In the genomic region with DNA sequence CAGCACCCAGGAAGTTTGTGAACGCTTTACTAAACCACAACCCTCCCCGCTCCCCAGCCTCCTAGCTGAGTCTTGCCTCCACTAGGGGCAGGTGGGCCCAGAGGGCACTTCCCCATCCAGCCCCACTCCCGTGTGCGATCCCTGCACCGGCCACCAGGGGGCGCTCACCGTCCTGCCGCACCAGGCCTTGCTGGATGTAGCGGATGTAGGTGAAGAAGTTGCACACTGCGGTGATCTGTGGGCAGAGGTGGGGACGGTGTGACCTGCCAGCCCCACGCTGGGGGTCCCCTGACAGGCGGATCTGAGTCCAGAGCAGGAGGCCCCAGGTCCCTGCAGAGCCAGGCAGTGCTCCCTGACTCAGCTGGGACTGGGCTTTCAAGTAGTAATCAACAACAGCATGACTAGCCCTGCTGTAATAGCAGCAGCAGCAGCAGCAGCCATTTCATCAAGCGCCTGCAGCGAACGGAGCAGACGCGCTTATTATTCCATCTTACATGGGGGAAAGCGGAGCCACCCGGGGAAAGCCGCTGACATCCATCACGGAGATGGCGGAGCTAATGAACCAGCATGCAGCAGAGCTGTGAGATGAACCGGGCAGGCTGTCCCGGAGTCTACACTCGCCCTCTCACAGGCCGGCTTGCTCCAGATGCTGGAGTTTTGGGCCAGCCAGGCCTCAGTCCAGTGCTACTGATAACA, we compare ENCODE assay signal across 8 cellular contexts. TPM values are rescaled to one million over a fixed set of nuclear protein-coding genes. Genes with fewer than 3 reads are reported as not detected.
DNase-seq lines count a peak whose midpoint lies in the region; ATAC-seq, FAIRE-seq and TF ChIP-seq lines count a peak whose summit lies in the region.

No MANE protein-coding gene starts in this region.

- intact Hi-C loops in activated naive CD4-positive, alpha-beta T cell treated with anti-CD3 and anti-CD28 coated beads for 36 hours (cut with micrococcal nuclease) = loop anchor here (1.0 kb wide), 3 partner anchors 48 to 209 kb away; no protein-coding TSS in a partner anchor

- peak; percentile 53 for FAIRE-seq in urothelium cell line (lab: Jason Lieb, UNC)

- H3K27ac Mint-ChIP-seq in activated naive CD4-positive, alpha-beta T cell treated with anti-CD3 and anti-CD28 coated beads for 36 hours = no peak overlapping the region
- H3K27ac Mint-ChIP-seq in glutamatergic neuron (ENCODE audit: unreplicated experiment) (no peak overlapping the region), progenitor cell of endocrine pancreas (no peak overlapping the region)

- H3K4me3 Mint-ChIP-seq in activated naive CD4-positive, alpha-beta T cell treated with anti-CD3 and anti-CD28 coated beads for 36 hours = no peak overlapping the region
- H3K4me3 Mint-ChIP-seq in glutamatergic neuron (ENCODE audit: unreplicated experiment) = no peak overlapping the region
- no peak overlapping the region for H3K4me3 Mint-ChIP-seq in progenitor cell of endocrine pancreas (ENCODE audit: low read depth)

- H3K36me3 Mint-ChIP-seq in activated naive CD4-positive, alpha-beta T cell treated with anti-CD3 and anti-CD28 coated beads for 36 hours (ENCODE audit: low read depth) = no peaks in the 10 kb centered on the region
- no peaks in the 10 kb centered on the region for H3K36me3 Mint-ChIP-seq in glutamatergic neuron (ENCODE audit: unreplicated experiment)
- H3K36me3 Mint-ChIP-seq in progenitor cell of endocrine pancreas (ENCODE audit: insufficient read depth) = no peaks in the 10 kb centered on the region

- peaks cover 4% of the 10 kb centered on the region for H3K4me1 Mint-ChIP-seq in activated naive CD4-positive, alpha-beta T cell treated with anti-CD3 and anti-CD28 coated beads for 36 hours (ENCODE audit: low read depth)
- H3K4me1 Mint-ChIP-seq in glutamatergic neuron (ENCODE audit: low read depth, unreplicated experiment) (peaks cover 9% of the 10 kb centered on the region), progenitor cell of endocrine pancreas (ENCODE audit: low read depth) (no peaks in the 10 kb centered on the region)

- TF ChIP-seq CTCF in glutamatergic neuron (IDR thresholded peaks at IDR 0.05; ENCODE audit: partially characterized antibody, unreplicated experiment) (peak; percentile 100), progenitor cell of endocrine pancreas (IDR thresholded peaks at IDR 0.05; ENCODE audit: unreplicated experiment) (peak; percentile 99)

- CTCF ChIA-PET in activated naive CD4-positive, alpha-beta T cell treated with anti-CD3 and anti-CD28 coated beads for 36 hours (lab: Charles Lee) = interaction anchor here (0.6 to 10.5 kb wide), 50 partner anchors 8 to 580 kb away, joined by 3 to 270 read pairs (median 5); a partner anchor contains a TSS

- H3K27me3 Mint-ChIP-seq in activated naive CD4-positive, alpha-beta T cell treated with anti-CD3 and anti-CD28 coated beads for 36 hours (ENCODE audit: low read depth) = no peaks in the 10 kb centered on the region
- H3K27me3 Mint-ChIP-seq in glutamatergic neuron (ENCODE audit: unreplicated experiment) (no peaks in the 10 kb centered on the region), progenitor cell of endocrine pancreas (peaks cover 10% of the 10 kb centered on the region)

- no peaks in the 10 kb centered on the region for H3K9me3 Mint-ChIP-seq in activated naive CD4-positive, alpha-beta T cell treated with anti-CD3 and anti-CD28 coated beads for 36 hours
- H3K9me3 Mint-ChIP-seq in glutamatergic neuron (ENCODE audit: unreplicated experiment) (peaks cover 7% of the 10 kb centered on the region), progenitor cell of endocrine pancreas (ENCODE audit: low read depth) (no peaks in the 10 kb centered on the region)

- ATAC-seq in SK-N-SH treated with all-trans-retinoic acid at 6 μM for 48 hours = peak; percentile 92

- DNase-seq in DMS53 (lab: John Stamatoyannopoulos, UW) (peak; percentile 83), H4 (ENCODE audit: low spot score) (peak; percentile 65), NCI-H1092 (lab: John Stamatoyannopoulos, UW) (peak; percentile 49), glutamatergic neuron (peak; percentile 95), progenitor cell of endocrine pancreas (ENCODE audit: low spot score, unreplicated experiment) (peak; percentile 97), urothelium cell line (ENCODE audit: low spot score) (peak; percentile 93)
- peak; percentile 93 for DNase-seq in activated naive CD4-positive, alpha-beta T cell treated with anti-CD3 and anti-CD28 coated beads for 36 hours

TF ChIP-seq in SK-N-SH treated with all-trans-retinoic acid at 6 μM for 48 hours, 23 proteins besides CTCF, POLR2A, EP300 and RAD21:
- TF ChIP-seq, protein P1, sequence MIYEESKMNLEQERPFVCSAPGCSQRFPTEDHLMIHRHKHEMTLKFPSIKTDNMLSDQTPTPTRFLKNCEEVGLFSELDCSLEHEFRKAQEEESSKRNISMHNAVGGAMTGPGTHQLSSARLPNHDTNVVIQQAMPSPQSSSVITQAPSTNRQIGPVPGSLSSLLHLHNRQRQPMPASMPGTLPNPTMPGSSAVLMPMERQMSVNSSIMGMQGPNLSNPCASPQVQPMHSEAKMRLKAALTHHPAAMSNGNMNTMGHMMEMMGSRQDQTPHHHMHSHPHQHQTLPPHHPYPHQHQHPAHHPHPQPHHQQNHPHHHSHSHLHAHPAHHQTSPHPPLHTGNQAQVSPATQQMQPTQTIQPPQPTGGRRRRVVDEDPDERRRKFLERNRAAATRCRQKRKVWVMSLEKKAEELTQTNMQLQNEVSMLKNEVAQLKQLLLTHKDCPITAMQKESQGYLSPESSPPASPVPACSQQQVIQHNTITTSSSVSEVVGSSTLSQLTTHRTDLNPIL (CRISPR knock-in tag; IDR thresholded peaks at IDR 0.05; ENCODE audit: low read depth) = no peak
- TF ChIP-seq ISL1 (CRISPR knock-in tag; IDR thresholded peaks at IDR 0.05) (no peak), ZFP3 (CRISPR knock-in tag; IDR thresholded peaks at IDR 0.05) (no peak), BACH2 (CRISPR knock-in tag; IDR thresholded peaks at IDR 0.05; ENCODE audit: borderline replicate concordance) (no peak), PPARA (CRISPR knock-in tag; IDR thresholded peaks at IDR 0.05; ENCODE audit: borderline replicate concordance) (no peak), CSDC2 (CRISPR knock-in tag; IDR thresholded peaks at IDR 0.05) (no peak), ZNF70 (CRISPR knock-in tag; IDR thresholded peaks at IDR 0.05) (no peak), ARNTL (CRISPR knock-in tag; IDR thresholded peaks at IDR 0.05; ENCODE audit: borderline replicate concordance, low read depth) (no peak)
- TF ChIP-seq, protein P2, sequence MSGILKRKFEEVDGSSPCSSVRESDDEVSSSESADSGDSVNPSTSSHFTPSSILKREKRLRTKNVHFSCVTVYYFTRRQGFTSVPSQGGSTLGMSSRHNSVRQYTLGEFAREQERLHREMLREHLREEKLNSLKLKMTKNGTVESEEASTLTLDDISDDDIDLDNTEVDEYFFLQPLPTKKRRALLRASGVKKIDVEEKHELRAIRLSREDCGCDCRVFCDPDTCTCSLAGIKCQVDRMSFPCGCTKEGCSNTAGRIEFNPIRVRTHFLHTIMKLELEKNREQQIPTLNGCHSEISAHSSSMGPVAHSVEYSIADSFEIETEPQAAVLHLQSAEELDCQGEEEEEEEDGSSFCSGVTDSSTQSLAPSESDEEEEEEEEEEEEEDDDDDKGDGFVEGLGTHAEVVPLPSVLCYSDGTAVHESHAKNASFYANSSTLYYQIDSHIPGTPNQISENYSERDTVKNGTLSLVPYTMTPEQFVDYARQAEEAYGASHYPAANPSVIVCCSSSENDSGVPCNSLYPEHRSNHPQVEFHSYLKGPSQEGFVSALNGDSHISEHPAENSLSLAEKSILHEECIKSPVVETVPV (CRISPR knock-in tag; IDR thresholded peaks at IDR 0.05) = no peak
- TF ChIP-seq, protein P3, sequence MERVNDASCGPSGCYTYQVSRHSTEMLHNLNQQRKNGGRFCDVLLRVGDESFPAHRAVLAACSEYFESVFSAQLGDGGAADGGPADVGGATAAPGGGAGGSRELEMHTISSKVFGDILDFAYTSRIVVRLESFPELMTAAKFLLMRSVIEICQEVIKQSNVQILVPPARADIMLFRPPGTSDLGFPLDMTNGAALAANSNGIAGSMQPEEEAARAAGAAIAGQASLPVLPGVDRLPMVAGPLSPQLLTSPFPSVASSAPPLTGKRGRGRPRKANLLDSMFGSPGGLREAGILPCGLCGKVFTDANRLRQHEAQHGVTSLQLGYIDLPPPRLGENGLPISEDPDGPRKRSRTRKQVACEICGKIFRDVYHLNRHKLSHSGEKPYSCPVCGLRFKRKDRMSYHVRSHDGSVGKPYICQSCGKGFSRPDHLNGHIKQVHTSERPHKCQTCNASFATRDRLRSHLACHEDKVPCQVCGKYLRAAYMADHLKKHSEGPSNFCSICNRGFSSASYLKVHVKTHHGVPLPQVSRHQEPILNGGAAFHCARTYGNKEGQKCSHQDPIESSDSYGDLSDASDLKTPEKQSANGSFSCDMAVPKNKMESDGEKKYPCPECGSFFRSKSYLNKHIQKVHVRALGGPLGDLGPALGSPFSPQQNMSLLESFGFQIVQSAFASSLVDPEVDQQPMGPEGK (CRISPR knock-in tag; IDR thresholded peaks at IDR 0.05; ENCODE audit: borderline replicate concordance) = no peak

RNA-seq across cellular contexts. Expression of a gene that starts 7.9 kb away (rescaled TPM):
- 34.8 and 47.1 TPM in 2 replicates for total RNA-seq in H4 (2014; rRNA removed; shearing (Covaris generic))
- 1 to 10 TPM; 4.2 to 4.3 TPM for total RNA-seq in activated naive CD4-positive, alpha-beta T cell treated with anti-CD3 and anti-CD28 coated beads for 36 hours
- total RNA-seq in glutamatergic neuron (ENCODE audit: unreplicated experiment) = 9.7 TPM
- total RNA-seq in progenitor cell of endocrine pancreas = 21.2 and 23.7 TPM in 2 replicates

RNA-seq across cellular contexts. Expression of a gene that starts 18.1 kb away (rescaled TPM):
- total RNA-seq in H4 (2014; rRNA removed; shearing (Covaris generic)) = 2.3 and 7.4 TPM in 2 replicates
- total RNA-seq in activated naive CD4-positive, alpha-beta T cell treated with anti-CD3 and anti-CD28 coated beads for 36 hours = under 1 TPM; 0.52 to 0.74 TPM
- total RNA-seq in glutamatergic neuron (ENCODE audit: unreplicated experiment) = 1.3 TPM
- 0.53 and 0.67 TPM in 2 replicates for total RNA-seq in progenitor cell of endocrine pancreas

RNA-seq across cellular contexts. Expression of a gene that starts 50.9 kb away (rescaled TPM):
- 0.39 and 0.62 TPM in 2 replicates for total RNA-seq in H4 (2014; rRNA removed; shearing (Covaris generic))
- under 1 TPM; 0.45 to 0.49 TPM for total RNA-seq in activated naive CD4-positive, alpha-beta T cell treated with anti-CD3 and anti-CD28 coated beads for 36 hours
- total RNA-seq in glutamatergic neuron (ENCODE audit: unreplicated experiment) (4.6 TPM), progenitor cell of endocrine pancreas (0.34 and 0.44 TPM in 2 replicates)

Comparison
In these comparisons a context has a peak if more than half of its experiments do, and no peak if none do; other contexts are left out.
1. Peak in every context shown above with its lines: DNase-seq and ATAC-seq.